Comparison of ENCODE assay signal across 23 cellular contexts in the genomic region with DNA sequence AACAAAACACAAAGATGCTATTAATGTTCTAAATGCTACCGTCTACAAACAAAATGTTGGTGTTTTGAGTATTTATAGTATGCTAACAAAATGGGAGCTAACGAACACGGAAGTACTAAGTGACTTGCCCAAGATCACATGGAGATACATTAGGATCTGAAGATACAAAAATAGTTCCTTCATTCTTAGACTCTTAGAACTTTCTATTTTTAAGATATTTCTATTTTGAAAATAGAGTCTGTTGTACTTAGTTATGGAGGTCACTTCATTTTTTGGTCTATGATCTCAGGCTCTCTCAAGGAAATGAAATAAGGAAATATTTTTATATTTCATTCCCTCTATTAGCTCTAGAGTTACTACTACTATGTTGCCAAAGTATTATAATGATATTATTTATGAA.
"Had no signal": no experiment of that assay in that cellular context is flagged by ENCODE, and none has a peak within 500 bp of the region (broad histone marks: within the 10 kb centered on the region; RNA-seq: fewer than 3 reads in every experiment).

No MANE protein-coding gene starts in this region.

- H3K4me3 Mint-ChIP-seq: activated B cell treated with CpG ODN at 0.5 μM for 24 hours; activated CD4-positive, alpha-beta T cell treated with anti-CD3 and anti-CD28 coated beads for 36 hours; activated naive CD8-positive, alpha-beta T cell treated with anti-CD3 and anti-CD28 coated beads for 36 hours; immature natural killer cell; neural crest cell; T-cell had no signal

- H3K4me1 Mint-ChIP-seq: activated B cell treated with CpG ODN at 0.5 μM for 24 hours; activated CD4-positive, alpha-beta T cell treated with anti-CD3 and anti-CD28 coated beads for 36 hours; activated naive CD8-positive, alpha-beta T cell treated with anti-CD3 and anti-CD28 coated beads for 36 hours; immature natural killer cell; T-cell had no signal

- H3K27ac Mint-ChIP-seq: activated B cell treated with CpG ODN at 0.5 μM for 24 hours; activated CD4-positive, alpha-beta T cell treated with anti-CD3 and anti-CD28 coated beads for 36 hours; activated naive CD8-positive, alpha-beta T cell treated with anti-CD3 and anti-CD28 coated beads for 36 hours; immature natural killer cell; T-cell had no signal

- H3K27me3 Mint-ChIP-seq: activated CD4-positive, alpha-beta T cell treated with anti-CD3 and anti-CD28 coated beads for 36 hours; activated naive CD8-positive, alpha-beta T cell treated with anti-CD3 and anti-CD28 coated beads for 36 hours had no signal

- H3K4me3 ChIP-seq: hepatocyte, left lung, sigmoid colon, spleen, tibial nerve had no signal

- H3K36me3 ChIP-seq: left lung, spleen, tibial nerve had no signal

- DNase-seq: activated B cell treated with CpG ODN at 0.5 μM for 24 hours; activated CD4-positive, alpha-beta T cell treated with anti-CD3 and anti-CD28 coated beads for 36 hours; activated CD4-positive, alpha-beta T cell treated with anti-CD3 and anti-CD28 coated beads, Interleukin-2, amount 50 U/mL, for 4 hours; activated CD8-positive, alpha-beta memory T cell treated with anti-CD3 and anti-CD28 coated beads for 24 hours; activated CD8-positive, alpha-beta memory T cell treated with anti-CD3 and anti-CD28 coated beads, Interleukin-2, amount 50 U/mL, for 48 hours; activated naive CD4-positive, alpha-beta T cell treated with Interleukin-2 at 50 U/mL for 16 hours; activated naive CD8-positive, alpha-beta T cell treated with anti-CD3 and anti-CD28 coated beads for 36 hours; activated T-cell treated with anti-CD3 and anti-CD28 coated beads, Interleukin-2, amount 50 U/mL, for 48 hours; effector memory CD4-positive, alpha-beta T cell; immature natural killer cell; left lung; mammary epithelial cell; occipital lobe; posterior cingulate gyrus; sigmoid colon; spleen; stimulated activated CD4-positive, alpha-beta T cell treated with anti-CD3 and anti-CD28 coated beads, Interleukin-4, amount 100 ng/mL, for 24 hours; stimulated activated naive CD8-positive, alpha-beta T cell treated with anti-CD3 and anti-CD28 coated beads, Interleukin-15, Interleukin-2, amounts not matched to agents 100 U/mL and 50 U/mL, for 24 hours; T-cell had no signal

- H3K27me3 ChIP-seq: foreskin keratinocyte, hepatocyte, left lung, sigmoid colon, spleen, tibial nerve had no signal

- H3K9me3 Mint-ChIP-seq: activated B cell treated with CpG ODN at 0.5 μM for 24 hours; activated naive CD8-positive, alpha-beta T cell treated with anti-CD3 and anti-CD28 coated beads for 36 hours; immature natural killer cell; neural crest cell; T-cell had no signal

- H3K36me3 Mint-ChIP-seq: activated naive CD8-positive, alpha-beta T cell treated with anti-CD3 and anti-CD28 coated beads for 36 hours; immature natural killer cell; T-cell had no signal

- H3K27ac ChIP-seq: foreskin keratinocyte, hepatocyte, left lung, sigmoid colon, spleen had no signal

- H3K9me3 ChIP-seq: left lung, sigmoid colon, spleen, tibial nerve had no signal

- ATAC-seq: activated CD4-positive, alpha-beta T cell treated with anti-CD3 and anti-CD28 coated beads for 36 hours; foreskin keratinocyte; left lung; stimulated activated naive CD8-positive, alpha-beta T cell treated with anti-CD3 and anti-CD28 coated beads, Interleukin-15, Interleukin-2, amounts not matched to agents 100 U/mL and 50 U/mL, for 24 hours; T-cell had no signal
